ENCODE assay signal across 14 cellular contexts in the genomic region with DNA sequence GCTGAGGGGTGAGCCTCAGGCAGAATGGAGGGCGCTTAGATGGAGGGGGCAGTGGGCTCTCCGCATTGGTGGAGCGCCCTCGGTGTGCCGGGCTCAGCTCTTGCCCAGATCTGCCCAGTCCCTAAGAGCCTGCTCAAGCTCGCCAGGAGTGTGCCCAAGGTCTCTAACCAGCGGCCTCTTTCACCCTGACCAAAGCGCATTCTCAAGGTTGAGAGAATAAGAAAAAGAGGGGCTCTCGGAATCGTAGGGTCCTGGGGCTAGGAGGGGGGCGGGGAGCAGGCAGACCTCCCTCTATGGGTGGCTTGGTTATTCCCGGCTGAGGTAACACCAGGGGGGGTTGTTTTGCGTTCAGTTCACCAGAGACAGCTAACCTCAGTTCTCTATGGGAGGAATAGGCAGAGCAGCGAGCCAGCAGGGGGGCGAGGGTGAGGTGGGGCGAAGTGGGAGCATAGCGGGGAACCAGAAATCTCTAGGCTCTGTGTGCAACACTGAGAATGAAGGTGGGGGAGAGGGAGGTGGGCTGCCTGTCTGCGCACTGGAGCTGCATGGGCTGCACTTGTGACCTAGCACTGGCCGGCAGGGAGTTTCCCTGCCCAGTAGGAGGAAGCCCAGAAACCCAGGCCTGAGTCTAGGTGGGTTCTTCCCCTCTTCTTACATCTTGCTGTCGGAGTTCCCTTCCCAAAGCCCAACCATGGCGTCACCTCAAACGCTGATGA. TPM values are rescaled to one million over a fixed set of nuclear protein-coding genes. Genes with fewer than 3 reads are reported as not detected.
DNase-seq lines count a peak whose midpoint lies in the region; ATAC-seq and TF ChIP-seq lines count a peak whose summit lies in the region.
"Had no signal": no experiment of that assay in that cellular context is flagged by ENCODE, and none has a peak within 500 bp of the region (broad histone marks: within the 10 kb centered on the region; RNA-seq: fewer than 3 reads in every experiment).

No MANE protein-coding gene starts in this region.

- peak overlapping the region; percentile 62 for H3K4me3 ChIP-seq in endodermal cell (ENCODE audit: low read length)
- peak overlapping the region in 1 of 2 donors; percentile 69 for H3K4me3 ChIP-seq in neuronal stem cell (ENCODE audit: low read length in 2 of 2)
- H3K4me3 ChIP-seq: BLaER1 had no signal

- H4K8ac ChIP-seq in neuronal stem cell (ENCODE audit: low read depth, low read length) = no peak overlapping the region

- H3K4me3 Mint-ChIP-seq in endodermal cell = peak overlapping the region; percentile 61
- no peak overlapping the region for H3K4me3 Mint-ChIP-seq in activated CD8-positive, alpha-beta memory T cell treated with anti-CD3 and anti-CD28 coated beads, Interleukin-2, amount 10 ng/mL, durations not matched to agents 7 days and 5 days

- no peaks in the 10 kb centered on the region for H3K9me3 Mint-ChIP-seq in endodermal cell
- H3K9me3 Mint-ChIP-seq in activated CD8-positive, alpha-beta memory T cell treated with anti-CD3 and anti-CD28 coated beads, Interleukin-2, amount 10 ng/mL, durations not matched to agents 7 days and 5 days (ENCODE audit: low read depth) = no peaks in the 10 kb centered on the region

- H3K9ac ChIP-seq in ES-I3 (ENCODE audit: low read depth, low read length) (peak overlapping the region; percentile 64; the same call in 1 of the 2 replicates), endodermal cell (ENCODE audit: extremely low read depth, low read length, poor library complexity, severe bottlenecking) (no peak overlapping the region), neuronal stem cell (ENCODE audit: low read depth, low read length, poor library complexity) (no peak overlapping the region)
- H3K9ac ChIP-seq: BLaER1 had no signal

- no peaks in the 10 kb centered on the region for H3K36me3 Mint-ChIP-seq in endodermal cell (ENCODE audit: low read depth)
- no peaks in the 10 kb centered on the region for H3K36me3 Mint-ChIP-seq in activated CD8-positive, alpha-beta memory T cell treated with anti-CD3 and anti-CD28 coated beads, Interleukin-2, amount 10 ng/mL, durations not matched to agents 7 days and 5 days

- DNase-seq in NCI-H1105 treated with DMSO at 0.1 percent for 48 hours (lab: John Stamatoyannopoulos, UW) (peak; percentile 40), endodermal cell (peak; percentile 65), neuronal stem cell (ENCODE audit: low spot score) (no peak), GM20000 (ENCODE audit: low spot score) (no peak)
- no peak for DNase-seq in activated CD8-positive, alpha-beta memory T cell treated with anti-CD3 and anti-CD28 coated beads, Interleukin-2, amount 10 ng/mL, durations not matched to agents 7 days and 5 days
- DNase-seq in stimulated activated CD8-positive, alpha-beta memory T cell treated with anti-CD3 and anti-CD28 coated beads, Interleukin-4, amount 100 ng/mL, for 48 hours = no peak
- DNase-seq: activated CD4-positive, alpha-beta T cell treated with anti-CD3 and anti-CD28 coated beads, Interleukin-2, amount 50 U/mL, for 4 hours; foreskin melanocyte; NCI-H187 treated with DMSO at 0.1 percent for 48 hours; NCI-H774; T-helper 9 cell had no signal

- peak overlapping the region; percentile 39 for H2AK5ac ChIP-seq in neuronal stem cell (ENCODE audit: low read depth, low read length)

- TF ChIP-seq CTCF in endodermal cell (conservative IDR thresholded peaks at IDR 0.05) (no peak), GM20000 (IDR thresholded peaks at IDR 0.05; ENCODE audit: extremely low read depth, missing control alignments) (no peak)

- peak overlapping the region; percentile 2 for H2BK15ac ChIP-seq in neuronal stem cell (ENCODE audit: low read length)

- peaks cover 99% of the 10 kb centered on the region for H3K27me3 ChIP-seq in endodermal cell (ENCODE audit: control insufficient read depth, insufficient read depth, low read length, poor library complexity, severe bottlenecking)
- peaks cover 26 to 90% (median 70%) of the 10 kb centered on the region in 3 experiments for H3K27me3 ChIP-seq in neuronal stem cell (ENCODE audit: control insufficient read depth in 3 of 3, insufficient read depth in 3 of 3, low read depth in 1 of 3, low read length in 3 of 3)

- H3K14ac ChIP-seq in neuronal stem cell (ENCODE audit: low read length) = no peak overlapping the region

- no peak overlapping the region for H2BK12ac ChIP-seq in neuronal stem cell (ENCODE audit: low read length)

- 11 to 19% methylated on average over 10 to 21 of the region's 22 CpGs for WGBS in endodermal cell (ENCODE audit: insufficient coverage in 1 of 2, insufficient read length in 1 of 2), 2 experiments
- no CpG with 5 or more reads among the region's 22 CpGs for WGBS in neuronal stem cell (ENCODE audit: extremely low coverage in 2 of 2, insufficient read length in 2 of 2, insufficient replicate concordance in 1 of 2), 2 donors

- H3K23ac ChIP-seq in neuronal stem cell (ENCODE audit: low read depth, low read length, poor library complexity) = peak overlapping the region; percentile 14

- H3K4me1 ChIP-seq in ES-I3 (ENCODE audit: insufficient read depth, low read length) (peaks cover 16% of the 10 kb centered on the region), endodermal cell (ENCODE audit: control insufficient read depth, insufficient read depth, low read length) (peaks cover 13% of the 10 kb centered on the region), neuronal stem cell (ENCODE audit: control insufficient read depth in 2 of 2, insufficient read depth in 1 of 2, low read depth in 1 of 2, low read length in 2 of 2) (peaks cover 0 to 26% of the 10 kb centered on the region in 2 donors)

- no peak for ATAC-seq in activated CD8-positive, alpha-beta memory T cell treated with anti-CD3 and anti-CD28 coated beads, Interleukin-2, amount 10 ng/mL, durations not matched to agents 7 days and 5 days

- CTCF ChIA-PET in activated CD8-positive, alpha-beta memory T cell treated with anti-CD3 and anti-CD28 coated beads, Interleukin-2, amount 10 ng/mL, durations not matched to agents 7 days and 5 days (lab: Charles Lee) = no interaction called here

- peaks cover 17% of the 10 kb centered on the region for H3K4me1 Mint-ChIP-seq in endodermal cell
- peaks cover 5% of the 10 kb centered on the region for H3K4me1 Mint-ChIP-seq in activated CD8-positive, alpha-beta memory T cell treated with anti-CD3 and anti-CD28 coated beads, Interleukin-2, amount 10 ng/mL, durations not matched to agents 7 days and 5 days

- H3K27ac Mint-ChIP-seq in endodermal cell = no peak overlapping the region
- no peak overlapping the region for H3K27ac Mint-ChIP-seq in activated CD8-positive, alpha-beta memory T cell treated with anti-CD3 and anti-CD28 coated beads, Interleukin-2, amount 10 ng/mL, durations not matched to agents 7 days and 5 days

- no peak overlapping the region for H3K18ac ChIP-seq in neuronal stem cell (ENCODE audit: low read length)

- H3K4me2 ChIP-seq in neuronal stem cell (ENCODE audit: insufficient read depth, low read length, poor library complexity, severe bottlenecking) = peak overlapping the region; percentile 90
- H3K4me2 ChIP-seq: BLaER1 had no signal

- H3K27ac ChIP-seq in endodermal cell (ENCODE audit: low read depth, low read length) (no peak overlapping the region), neuronal stem cell (replicated peaks; ENCODE audit: low read length) (no peak overlapping the region)
- H3K27ac ChIP-seq: BLaER1 had no signal

- H3K4ac ChIP-seq in neuronal stem cell (ENCODE audit: low read length) = no peak overlapping the region

- H3K27me3 Mint-ChIP-seq in endodermal cell (ENCODE audit: insufficient read depth) = peaks cover 100% of the 10 kb centered on the region
- H3K27me3 Mint-ChIP-seq in activated CD8-positive, alpha-beta memory T cell treated with anti-CD3 and anti-CD28 coated beads, Interleukin-2, amount 10 ng/mL, durations not matched to agents 7 days and 5 days = peaks cover 84% of the 10 kb centered on the region

- H3K36me3 ChIP-seq in ES-I3 (ENCODE audit: insufficient read depth, low read length) = no peaks in the 10 kb centered on the region
- no peaks in the 10 kb centered on the region for H3K36me3 ChIP-seq in endodermal cell (ENCODE audit: control insufficient read depth, insufficient read depth, low read length)
- H3K36me3 ChIP-seq in neuronal stem cell (replicated peaks in 1 of 2; ENCODE audit: control insufficient read depth in 2 of 2, insufficient read depth in 2 of 2, low read length in 2 of 2) = no peaks in the 10 kb centered on the region
- H3K36me3 ChIP-seq: BLaER1 had no signal

- no peak overlapping the region for H2BK120ac ChIP-seq in neuronal stem cell (ENCODE audit: low read depth, low read length)

- no peak overlapping the region for H4K91ac ChIP-seq in neuronal stem cell (ENCODE audit: low read depth, low read length, poor library complexity)

- no peak overlapping the region for H2BK5ac ChIP-seq in neuronal stem cell (ENCODE audit: low read length)

- H3K79me1 ChIP-seq in neuronal stem cell (ENCODE audit: low read depth, low read length) = no peaks in the 10 kb centered on the region

- H3K9me3 ChIP-seq in ES-I3 (ENCODE audit: control insufficient read depth, insufficient read depth, low read length) (no peaks in the 10 kb centered on the region; the same call in 1 of the 2 replicates), endodermal cell (ENCODE audit: control insufficient read depth, low read length) (no peaks in the 10 kb centered on the region), neuronal stem cell (replicated peaks in 1 of 2; ENCODE audit: control insufficient read depth in 2 of 2, insufficient read depth in 1 of 2, low read depth in 1 of 2, low read length in 2 of 2) (no peaks in the 10 kb centered on the region)
- H3K9me3 ChIP-seq: BLaER1 had no signal

- no peak overlapping the region for H2AFZ ChIP-seq in neuronal stem cell (ENCODE audit: low read length)

RNA-seq across cellular contexts. Expression of gene TMEM132E, which starts 3.0 kb away (rescaled TPM):
- under 1 TPM in 1 of 2 donors, not detected in 1; 0.15 TPM for total RNA-seq in endodermal cell
- polyA plus RNA-seq in endodermal cell (2013, experiment 1 of 2) = 1.1 TPM
- 0.83 TPM for polyA plus RNA-seq in endodermal cell (2013, experiment 2 of 2)
- 0.29 TPM for polyA plus RNA-seq in neuronal stem cell (2013, experiment 1 of 2)
- polyA plus RNA-seq in neuronal stem cell (2013, experiment 2 of 2) = 0.25 TPM
- not detected for total RNA-seq in activated CD8-positive, alpha-beta memory T cell treated with anti-CD3 and anti-CD28 coated beads, Interleukin-2, amount 10 ng/mL, durations not matched to agents 7 days and 5 days
- polyA plus RNA-seq: keratinocyte had no signal

Comparison
In these comparisons a context has a peak if more than half of its experiments do, and no peak if none do; other contexts are left out.
1. DNase-seq: peak in NCI-H1105 treated with DMSO at 0.1 percent for 48 hours (single experiment) and endodermal cell (single experiment); none in neuronal stem cell (single experiment), activated CD8-positive, alpha-beta memory T cell treated with anti-CD3 and anti-CD28 coated beads, Interleukin-2, amount 10 ng/mL, durations not matched to agents 7 days and 5 days (single experiment), GM20000 (single experiment) and stimulated activated CD8-positive, alpha-beta memory T cell treated with anti-CD3 and anti-CD28 coated beads, Interleukin-4, amount 100 ng/mL, for 48 hours (single experiment).